Comparison of ENCODE assay signal across 20 cellular contexts in the genomic region with DNA sequence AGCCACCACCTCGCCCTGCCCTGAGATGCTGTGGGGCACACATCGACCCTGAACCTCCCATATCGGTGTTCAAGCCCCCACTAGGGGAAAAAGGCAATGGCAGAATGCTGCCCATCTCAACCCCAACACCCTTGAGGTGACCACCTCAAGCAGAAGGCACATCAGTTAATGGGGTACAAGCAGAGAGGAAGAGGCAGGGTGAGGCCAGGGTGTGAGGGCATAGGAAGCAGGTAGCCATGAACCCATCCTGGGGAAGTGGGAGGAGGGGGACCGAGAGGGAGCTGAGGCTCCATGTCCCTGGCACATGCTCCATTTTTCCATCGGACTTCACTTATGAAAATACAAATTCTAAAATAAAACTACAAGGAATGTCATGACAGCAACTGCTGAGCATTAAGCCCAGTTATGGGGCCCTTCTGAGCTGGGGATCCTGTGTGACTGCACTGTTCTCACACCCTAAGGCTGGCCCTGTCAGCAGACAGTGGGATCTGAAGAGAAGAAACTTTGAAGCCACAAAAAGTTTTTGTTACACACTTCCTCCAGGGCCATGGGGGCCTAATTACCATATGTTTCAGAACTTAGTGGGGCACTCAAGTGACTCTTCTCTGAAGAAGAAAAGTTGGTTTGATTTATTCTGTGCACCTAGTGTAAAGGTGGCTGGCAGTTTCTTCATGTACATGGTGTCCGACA.
"Had no signal": no experiment of that assay in that cellular context is flagged by ENCODE, and none has a peak within 500 bp of the region (broad histone marks: within the 10 kb centered on the region; RNA-seq: fewer than 3 reads in every experiment).

No MANE protein-coding gene starts in this region.

- H3K4me1 Mint-ChIP-seq: nephron had no signal

- H3K4me1 ChIP-seq: body of pancreas, suprapubic skin had no signal

- H3K27ac ChIP-seq: body of pancreas, epithelial cell of prostate, suprapubic skin, VCaP had no signal

- H3K27me3 ChIP-seq: body of pancreas, suprapubic skin had no signal

- H3K36me3 ChIP-seq: suprapubic skin had no signal

- H3K27ac Mint-ChIP-seq: activated naive CD4-positive, alpha-beta T cell treated with anti-CD3 and anti-CD28 coated beads for 36 hours; endodermal cell; nephron; T-helper 1 cell treated with Interleukin-12 subunit alpha and Interleukin-12 subunit beta and Interleukin-4 antibody, amounts not matched to agents 30 μg/mL and 1 μg/mL, for 36 hours; type B pancreatic cell had no signal

- DNase-seq: activated CD4-positive, alpha-beta T cell treated with anti-CD3 and anti-CD28 coated beads, Interleukin-2, amount 50 U/mL, for 1 hour; activated CD4-positive, CD25-positive, alpha-beta regulatory T cell treated with anti-CD3 and anti-CD28 coated beads, Interleukin-2, amount 50 U/mL, for 72 hours; activated CD8-positive, alpha-beta memory T cell treated with anti-CD3 and anti-CD28 coated beads, Interleukin-2, amount 50 U/mL, for 4 hours; activated naive CD4-positive, alpha-beta T cell treated with anti-CD3 and anti-CD28 coated beads for 36 hours; activated T-cell treated with anti-CD3 and anti-CD28 coated beads, Interleukin-2, amount 50 U/mL, for 4 hours; body of pancreas; endodermal cell; foreskin fibroblast; left colon; midbrain; occipital lobe; retina; stimulated activated naive CD4-positive, alpha-beta T cell had no signal

- H3K4me3 Mint-ChIP-seq: activated naive CD4-positive, alpha-beta T cell treated with anti-CD3 and anti-CD28 coated beads for 36 hours; activated T-cell treated with anti-CD3 and anti-CD28 coated beads, Interleukin-2, amount 50 U/mL, for 4 hours; endodermal cell; nephron; T-helper 1 cell treated with Interleukin-12 subunit alpha and Interleukin-12 subunit beta and Interleukin-4 antibody, amounts not matched to agents 30 μg/mL and 1 μg/mL, for 36 hours; type B pancreatic cell had no signal

- H3K9me3 ChIP-seq: body of pancreas, suprapubic skin had no signal

- H3K4me3 ChIP-seq: body of pancreas, lung, suprapubic skin had no signal

- H3K27me3 Mint-ChIP-seq: type B pancreatic cell had no signal

- ATAC-seq: activated T-cell treated with anti-CD3 and anti-CD28 coated beads, Interleukin-2, amount 50 U/mL, for 4 hours; body of pancreas; left colon had no signal

- H3K9me3 Mint-ChIP-seq: T-helper 1 cell treated with Interleukin-12 subunit alpha and Interleukin-12 subunit beta and Interleukin-4 antibody, amounts not matched to agents 30 μg/mL and 1 μg/mL, for 36 hours had no signal
